19 cellular contexts compared by ENCODE assay signal in the genomic region with DNA sequence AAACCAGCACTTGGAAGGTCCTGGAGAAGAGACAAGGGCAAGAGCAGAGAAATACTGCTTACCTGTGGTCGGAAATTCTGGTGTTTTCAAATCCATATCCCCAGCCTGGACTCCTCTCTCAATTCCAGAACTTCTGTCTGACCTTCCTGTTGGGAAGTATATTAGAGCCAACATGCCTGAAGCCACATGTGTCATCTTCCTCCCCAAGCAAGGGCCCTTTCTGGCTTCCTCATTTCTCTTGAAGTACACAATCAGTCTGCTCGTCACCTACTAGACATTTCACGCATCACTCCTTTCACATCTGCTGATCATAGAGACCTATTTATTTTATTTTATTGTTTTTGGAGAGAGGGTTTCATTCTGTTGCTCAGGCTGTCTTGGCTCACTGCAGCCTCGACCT. TPM values are rescaled to one million over a fixed set of nuclear protein-coding genes. Genes with fewer than 3 reads are reported as not detected.
DNase-seq lines count a peak whose midpoint lies in the region; ATAC-seq and TF ChIP-seq lines count a peak whose summit lies in the region.
"Had no signal": no experiment of that assay in that cellular context is flagged by ENCODE, and none has a peak within 500 bp of the region (broad histone marks: within the 10 kb centered on the region; RNA-seq: fewer than 3 reads in every experiment).

No MANE protein-coding gene starts in this region.

- POLR2A ChIA-PET in OCI-LY7 (lab: Charles Lee): no interaction called here

- peaks cover 18% of the 10 kb centered on the region for H3K4me1 Mint-ChIP-seq in central memory CD8-positive, alpha-beta T cell
- H3K4me1 Mint-ChIP-seq: mesothelial cell of epicardium, neural crest cell had no signal

- H3K4me3 ChIP-seq in OCI-LY7 (ENCODE audit: low read depth, low read length, poor library complexity, severe bottlenecking) (no peak overlapping the region), smooth muscle cell (no peak overlapping the region)
- H3K4me3 ChIP-seq: HAP-1, psoas muscle had no signal

- no peak overlapping the region for H3K4me2 ChIP-seq in OCI-LY7 (ENCODE audit: low read length)
- no peak overlapping the region for H3K4me2 ChIP-seq in smooth muscle cell

- H2AFZ ChIP-seq in OCI-LY7 (ENCODE audit: low read length): no peak overlapping the region
- H2AFZ ChIP-seq in smooth muscle cell (ENCODE audit: low read depth): no peak overlapping the region

- H3K36me3 Mint-ChIP-seq in central memory CD8-positive, alpha-beta T cell (ENCODE audit: insufficient read depth): peaks cover 53% of the 10 kb centered on the region

- H3K79me2 ChIP-seq in OCI-LY7 (ENCODE audit: insufficient read depth, low read depth, low read length) (no peaks in the 10 kb centered on the region), smooth muscle cell (ENCODE audit: low read depth) (no peaks in the 10 kb centered on the region)

- H3K36me3 ChIP-seq in OCI-LY7 (ENCODE audit: insufficient read depth, low read length) (no peaks in the 10 kb centered on the region), smooth muscle cell (ENCODE audit: low read depth) (no peaks in the 10 kb centered on the region)

- TF ChIP-seq CTCF in OCI-LY7 (conservative IDR thresholded peaks at IDR 0.05; ENCODE audit: low read length) (no peak), smooth muscle cell (IDR thresholded peaks at IDR 0.05; ENCODE audit: borderline replicate concordance, insufficient read depth, poor library complexity, severe bottlenecking) (no peak)

- H3K27me3 ChIP-seq in smooth muscle cell (ENCODE audit: low read depth): no peaks in the 10 kb centered on the region

- intact Hi-C loops in OCI-LY7 (cut with micrococcal nuclease; ENCODE audit: unreplicated experiment): no loop called here

- peaks cover 12% of the 10 kb centered on the region for H3F3A ChIP-seq in smooth muscle cell (ENCODE audit: low read depth)

- no peaks in the 10 kb centered on the region for H3K9me2 ChIP-seq in OCI-LY7 (ENCODE audit: insufficient read depth, low read length)

- CTCF ChIA-PET in OCI-LY7 (lab: Charles Lee; ENCODE audit: unreplicated experiment): no interaction called here

- H4K20me1 ChIP-seq in OCI-LY7 (ENCODE audit: insufficient read depth, low read length): no peaks in the 10 kb centered on the region
- no peaks in the 10 kb centered on the region for H4K20me1 ChIP-seq in smooth muscle cell (ENCODE audit: low read depth)

- no peak overlapping the region for H3K9ac ChIP-seq in smooth muscle cell (ENCODE audit: low read depth)

- BruUV-seq in OCI-LY7 (replicated peaks; lab: Mats Ljungman, UMichigan): no TSS peak

- H3K9me3 ChIP-seq in OCI-LY7 (ENCODE audit: low read length) (no peaks in the 10 kb centered on the region), smooth muscle cell (replicated peaks; ENCODE audit: low read depth) (no peaks in the 10 kb centered on the region)
- H3K9me3 ChIP-seq: HAP-1, psoas muscle had no signal

- ATAC-seq in central memory CD8-positive, alpha-beta T cell (replicated peaks; ENCODE audit: extremely low read depth, poor library complexity, severe bottlenecking): no peak
- ATAC-seq in SK-N-SH treated with all-trans-retinoic acid at 6 μM for 48 hours: no peak; the same call in 2 of the 3 replicates
- ATAC-seq: activated naive CD4-positive, alpha-beta T cell treated with anti-CD3 and anti-CD28 coated beads, Interleukin-2, amount 50 U/mL, for 72 hours; psoas muscle had no signal

- DNase-seq in HT1080 (ENCODE audit: low read depth) (peak; percentile 31), OCI-LY7 (ENCODE audit: low spot score) (peak; percentile 12), smooth muscle cell (lab: John Stamatoyannopoulos, UW; ENCODE audit: unreplicated experiment) (no peak), HT-29 (ENCODE audit: low spot score) (no peak), iPS-NIHi11 (ENCODE audit: low spot score) (no peak)
- DNase-seq in central memory CD8-positive, alpha-beta T cell (ENCODE audit: low spot score in 2 of 2): no peak
- DNase-seq in stimulated activated CD4-positive, alpha-beta T cell treated with anti-CD3 and anti-CD28 coated beads, Interleukin-4, amount 100 ng/mL, for 1 hour: no peak
- DNase-seq: activated CD4-positive, CD25-positive, alpha-beta regulatory T cell; NCI-H1105 treated with DMSO at 0.1 percent for 48 hours; NCI-H524 treated with DMSO at 0.1 percent for 48 hours; psoas muscle; SIG-M5; small intestine; stimulated activated CD4-positive, alpha-beta T cell treated with anti-CD3 and anti-CD28 coated beads, Interleukin-4, amount 100 ng/mL, for 24 hours had no signal

- no peaks in the 10 kb centered on the region for H3K9me3 Mint-ChIP-seq in central memory CD8-positive, alpha-beta T cell
- H3K9me3 Mint-ChIP-seq: activated naive CD4-positive, alpha-beta T cell treated with anti-CD3 and anti-CD28 coated beads, Interleukin-2, amount 50 U/mL, for 72 hours; mesothelial cell of epicardium; neural crest cell had no signal

- no peaks in the 10 kb centered on the region for H3K4me1 ChIP-seq in OCI-LY7 (ENCODE audit: insufficient read depth, low read length, poor library complexity, severe bottlenecking)
- no peaks in the 10 kb centered on the region for H3K4me1 ChIP-seq in smooth muscle cell (ENCODE audit: low read depth)
- H3K4me1 ChIP-seq: HAP-1, psoas muscle had no signal

- no peak overlapping the region for H3K4me3 Mint-ChIP-seq in central memory CD8-positive, alpha-beta T cell
- H3K4me3 Mint-ChIP-seq: mesothelial cell of epicardium, neural crest cell had no signal

- 74% methylated on average over 4 of the region's 4 CpGs for WGBS in smooth muscle cell (ENCODE audit: low lambda C conversion rate)

- no peaks in the 10 kb centered on the region for H3K27me3 Mint-ChIP-seq in central memory CD8-positive, alpha-beta T cell

- peak overlapping the region; percentile 39 for H3K27ac Mint-ChIP-seq in central memory CD8-positive, alpha-beta T cell (ENCODE audit: low read depth)
- H3K27ac Mint-ChIP-seq: mesothelial cell of epicardium had no signal

- no peak overlapping the region for H3K27ac ChIP-seq in OCI-LY7 (ENCODE audit: low read depth, low read length, poor library complexity, severe bottlenecking)
- H3K27ac ChIP-seq in smooth muscle cell (ENCODE audit: low read depth): peak overlapping the region; percentile 65
- H3K27ac ChIP-seq: psoas muscle had no signal

TF ChIP-seq in SK-N-SH treated with all-trans-retinoic acid at 6 μM for 48 hours, 23 proteins besides CTCF, POLR2A, EP300 and RAD21:
- TF ChIP-seq ZNF565 (CRISPR knock-in tag; conservative IDR thresholded peaks at IDR 0.05; ENCODE audit: low read depth) (no peak), ZFP3 (CRISPR knock-in tag; IDR thresholded peaks at IDR 0.05) (no peak), ARNTL (CRISPR knock-in tag; IDR thresholded peaks at IDR 0.05; ENCODE audit: borderline replicate concordance, low read depth) (no peak), PPARA (CRISPR knock-in tag; IDR thresholded peaks at IDR 0.05; ENCODE audit: borderline replicate concordance) (no peak), OSR1 (CRISPR knock-in tag; IDR thresholded peaks at IDR 0.05) (no peak), TCF4 (CRISPR knock-in tag; IDR thresholded peaks at IDR 0.05; ENCODE audit: borderline replicate concordance) (no peak)
- TF ChIP-seq, protein P1, sequence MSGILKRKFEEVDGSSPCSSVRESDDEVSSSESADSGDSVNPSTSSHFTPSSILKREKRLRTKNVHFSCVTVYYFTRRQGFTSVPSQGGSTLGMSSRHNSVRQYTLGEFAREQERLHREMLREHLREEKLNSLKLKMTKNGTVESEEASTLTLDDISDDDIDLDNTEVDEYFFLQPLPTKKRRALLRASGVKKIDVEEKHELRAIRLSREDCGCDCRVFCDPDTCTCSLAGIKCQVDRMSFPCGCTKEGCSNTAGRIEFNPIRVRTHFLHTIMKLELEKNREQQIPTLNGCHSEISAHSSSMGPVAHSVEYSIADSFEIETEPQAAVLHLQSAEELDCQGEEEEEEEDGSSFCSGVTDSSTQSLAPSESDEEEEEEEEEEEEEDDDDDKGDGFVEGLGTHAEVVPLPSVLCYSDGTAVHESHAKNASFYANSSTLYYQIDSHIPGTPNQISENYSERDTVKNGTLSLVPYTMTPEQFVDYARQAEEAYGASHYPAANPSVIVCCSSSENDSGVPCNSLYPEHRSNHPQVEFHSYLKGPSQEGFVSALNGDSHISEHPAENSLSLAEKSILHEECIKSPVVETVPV (CRISPR knock-in tag; IDR thresholded peaks at IDR 0.05): no peak
- TF ChIP-seq, protein P2, sequence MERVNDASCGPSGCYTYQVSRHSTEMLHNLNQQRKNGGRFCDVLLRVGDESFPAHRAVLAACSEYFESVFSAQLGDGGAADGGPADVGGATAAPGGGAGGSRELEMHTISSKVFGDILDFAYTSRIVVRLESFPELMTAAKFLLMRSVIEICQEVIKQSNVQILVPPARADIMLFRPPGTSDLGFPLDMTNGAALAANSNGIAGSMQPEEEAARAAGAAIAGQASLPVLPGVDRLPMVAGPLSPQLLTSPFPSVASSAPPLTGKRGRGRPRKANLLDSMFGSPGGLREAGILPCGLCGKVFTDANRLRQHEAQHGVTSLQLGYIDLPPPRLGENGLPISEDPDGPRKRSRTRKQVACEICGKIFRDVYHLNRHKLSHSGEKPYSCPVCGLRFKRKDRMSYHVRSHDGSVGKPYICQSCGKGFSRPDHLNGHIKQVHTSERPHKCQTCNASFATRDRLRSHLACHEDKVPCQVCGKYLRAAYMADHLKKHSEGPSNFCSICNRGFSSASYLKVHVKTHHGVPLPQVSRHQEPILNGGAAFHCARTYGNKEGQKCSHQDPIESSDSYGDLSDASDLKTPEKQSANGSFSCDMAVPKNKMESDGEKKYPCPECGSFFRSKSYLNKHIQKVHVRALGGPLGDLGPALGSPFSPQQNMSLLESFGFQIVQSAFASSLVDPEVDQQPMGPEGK (CRISPR knock-in tag; IDR thresholded peaks at IDR 0.05; ENCODE audit: borderline replicate concordance): no peak

RNA-seq across cellular contexts. Expression of a gene that starts 8.4 kb away (rescaled TPM):
- total RNA-seq in HT1080 (2014; rRNA removed; shearing (Covaris generic)): 19.8 and 21.0 TPM in 2 replicates
- 6.8 and 9.5 TPM in 2 replicates for polyA plus RNA-seq in HT1080 (2015; cell fraction: cytosol; rRNA removed)
- 36.2 and 42.0 TPM in 2 replicates for polyA plus RNA-seq in HT1080 (2015; cell fraction: nucleus; rRNA removed)
- 12.4 and 17.0 TPM in 2 replicates for total RNA-seq in OCI-LY7 (2014; rRNA removed; shearing (Covaris generic))
- total RNA-seq in OCI-LY7 (2022): 3.5 and 5.6 TPM in 2 replicates
- total RNA-seq in smooth muscle cell: 14.5 and 26.2 TPM in 2 replicates
- 2.8 and 3.0 TPM in 2 replicates for polyA plus RNA-seq in smooth muscle cell
- 42.4 and 50.7 TPM in 2 replicates for total RNA-seq in HT-29 (2014; rRNA removed; shearing (Covaris generic))

Comparison
In these comparisons a context has a peak if more than half of its experiments do, and no peak if none do; other contexts are left out.
1. DNase-seq: peak in HT1080 (single experiment) and OCI-LY7 (single experiment); none in central memory CD8-positive, alpha-beta T cell (0 of 2), smooth muscle cell (single experiment), HT-29 (single experiment), iPS-NIHi11 (single experiment) and stimulated activated CD4-positive, alpha-beta T cell treated with anti-CD3 and anti-CD28 coated beads, Interleukin-4, amount 100 ng/mL, for 1 hour (single experiment).